ENCODE assay signal across 10 cellular contexts in the genomic region with DNA sequence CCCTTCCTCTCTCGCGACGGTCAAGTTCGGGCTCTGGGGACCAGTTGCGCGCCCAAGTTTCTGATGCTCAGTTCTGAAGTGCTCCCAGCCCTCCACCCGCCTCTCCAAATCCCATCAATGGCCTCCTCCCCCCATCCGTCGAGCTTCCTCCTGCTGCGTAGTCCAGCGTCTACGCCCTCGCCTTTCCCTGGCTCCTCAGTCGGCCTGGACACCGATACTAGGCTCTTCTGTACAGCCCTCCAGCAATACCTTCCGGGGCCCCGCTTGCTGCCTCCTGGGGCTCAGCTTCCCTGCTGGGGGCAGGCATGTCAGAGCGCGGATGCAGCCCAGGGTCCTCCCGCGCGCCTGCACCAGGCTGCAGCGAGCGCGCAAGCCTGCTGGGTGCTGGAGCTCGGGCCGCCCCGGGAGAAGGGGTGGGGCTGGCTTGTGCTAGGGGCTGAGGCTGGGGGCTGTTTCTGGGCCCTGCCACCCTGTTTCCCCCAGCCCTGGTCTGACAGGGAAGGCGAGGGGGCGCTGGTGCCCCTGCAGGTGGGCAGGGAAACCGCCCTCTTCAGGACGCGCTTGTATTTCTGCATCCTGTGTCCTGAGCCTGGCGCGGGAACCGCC.
DNase-seq lines count a peak whose midpoint lies in the region; ATAC-seq, FAIRE-seq and TF ChIP-seq lines count a peak whose summit lies in the region.
"Had no signal": no experiment of that assay in that cellular context is flagged by ENCODE, and none has a peak within 500 bp of the region (broad histone marks: within the 10 kb centered on the region; RNA-seq: fewer than 3 reads in every experiment).

No MANE protein-coding gene starts in this region.

- H3K4me3 ChIP-seq in AG04449 (ENCODE audit: low read depth, low read length) (peak overlapping the region; percentile 3; the same call in 1 of the 2 replicates), WERI-Rb-1 (ENCODE audit: low read depth, low read length) (peak overlapping the region; percentile 68), duodenal mucosa (ENCODE audit: low read depth in 1 of 2, low read length in 2 of 2) (peak overlapping the region; percentile 36 to 53), neuron (ENCODE audit: low read length) (peak overlapping the region; percentile 12), gastrocnemius medialis (peak overlapping the region in 2 of 4 donors; percentile 5 to 32)

- H3K9ac ChIP-seq in duodenal mucosa (ENCODE audit: low read depth in 1 of 2, low read length in 2 of 2) = no peak overlapping the region

- DNase-seq in AG04449 (ENCODE audit: low read depth, low spot score) (no peak), WERI-Rb-1 (peak; percentile 71), GM19239 (ENCODE audit: insufficient read length, low spot score) (no peak), gastrocnemius medialis (no peak), HEK293T (ENCODE audit: extremely low spot score) (no peak)
- no peak for DNase-seq in NK-92 treated with Interleukin-12 subunit alpha and Interleukin-12 subunit beta, amount 100 ng/mL, for 24 hours (lab: John Stamatoyannopoulos, UW)
- DNase-seq: left cardiac atrium had no signal

- H3K27me3 ChIP-seq in WERI-Rb-1 (ENCODE audit: insufficient read depth, low read depth, severe bottlenecking) (no peaks in the 10 kb centered on the region), duodenal mucosa (ENCODE audit: control insufficient read depth in 1 of 2, insufficient read depth in 2 of 2, low read length in 2 of 2) (peaks cover 3 to 25% of the 10 kb centered on the region in 2 donors), neuron (ENCODE audit: insufficient read depth, low read length) (peaks cover 36% of the 10 kb centered on the region), gastrocnemius medialis (peaks cover 0 to 12% (median 12%) of the 10 kb centered on the region in 3 donors)

- H2AFZ ChIP-seq in neuron (ENCODE audit: low read depth, low read length) = peak overlapping the region; percentile 42

- ATAC-seq in gastrocnemius medialis = no peak
- ATAC-seq: Panc1 had no signal

- CTCF ChIA-PET in AG04449 (lab: Yijun Ruan, JAX) = no interaction called here
- CTCF ChIA-PET in HEK293T (lab: Yijun Ruan, JAX) = no interaction called here

- POLR2A ChIA-PET in AG04449 (lab: Yijun Ruan, JAX) = no interaction called here
- POLR2A ChIA-PET in HEK293T (lab: Yijun Ruan, JAX) = no interaction called here

- H3K9me3 ChIP-seq in WERI-Rb-1 (ENCODE audit: severe bottlenecking) = no peaks in the 10 kb centered on the region
- H3K9me3 ChIP-seq in duodenal mucosa (ENCODE audit: control insufficient read depth in 1 of 2, low read length in 2 of 2) = no peaks in the 10 kb centered on the region
- no peaks in the 10 kb centered on the region for H3K9me3 ChIP-seq in neuron (ENCODE audit: low read length)
- H3K9me3 ChIP-seq in gastrocnemius medialis = no peaks in the 10 kb centered on the region

- no peaks in the 10 kb centered on the region for H3K4me1 ChIP-seq in duodenal mucosa (ENCODE audit: control insufficient read depth in 1 of 2, insufficient read depth in 2 of 2, low read length in 2 of 2)
- no peaks in the 10 kb centered on the region for H3K4me1 ChIP-seq in neuron (ENCODE audit: insufficient read depth, low read length)
- H3K4me1 ChIP-seq in gastrocnemius medialis = no peaks in the 10 kb centered on the region

- FAIRE-seq in GM19239 (lab: Jason Lieb, UNC) = no peak

- in situ Hi-C loops in gastrocnemius medialis (cut with MboI; ENCODE audit: low sequenced_read_pairs in 4 of 4) = no loop called here

- H3K36me3 ChIP-seq in WERI-Rb-1 (no peaks in the 10 kb centered on the region), duodenal mucosa (ENCODE audit: control insufficient read depth in 1 of 2, insufficient read depth in 2 of 2, low read length in 2 of 2) (no peaks in the 10 kb centered on the region), neuron (ENCODE audit: insufficient read depth, low read length) (no peaks in the 10 kb centered on the region), gastrocnemius medialis (no peaks in the 10 kb centered on the region)

- no peak overlapping the region; the same call in 1 of the 2 replicates for H3K27ac ChIP-seq in WERI-Rb-1
- H3K27ac ChIP-seq in duodenal mucosa (ENCODE audit: low read depth, low read length) = no peak overlapping the region
- H3K27ac ChIP-seq in gastrocnemius medialis = no peak overlapping the region

- TF ChIP-seq POLR2A in gastrocnemius medialis (IDR thresholded peaks at IDR 0.05) = no peak

- intact Hi-C loops in gastrocnemius medialis (cut with DNase I; ENCODE audit: low total_unique reads) = no loop called here

- TF ChIP-seq CTCF in AG04449 (IDR thresholded peaks at IDR 0.05; ENCODE audit: insufficient read depth, low read length, missing control alignments) (no peak), WERI-Rb-1 (IDR thresholded peaks at IDR 0.05; ENCODE audit: low read depth, low read length) (peak; percentile 72), gastrocnemius medialis (IDR thresholded peaks at IDR 0.05 in 4 of 5, conservative IDR thresholded peaks at IDR 0.05 in 1 of 5) (no peak)

TF ChIP-seq in HEK293T, 16 proteins besides CTCF, POLR2A, EP300 and RAD21:
- no peak for TF ChIP-seq HDGF (IDR thresholded peaks at IDR 0.05; ENCODE audit: borderline replicate concordance)
- TF ChIP-seq CTBP1 (IDR thresholded peaks at IDR 0.05; ENCODE audit: borderline replicate concordance) = no peak
- TF ChIP-seq ELF4 (IDR thresholded peaks at IDR 0.05) = no peak
- TF ChIP-seq SUZ12 (IDR thresholded peaks at IDR 0.05) = no peak
- TF ChIP-seq TARDBP (IDR thresholded peaks at IDR 0.05) = no peak
- no peak for TF ChIP-seq FOXM1 (IDR thresholded peaks at IDR 0.05; ENCODE audit: borderline replicate concordance)
- TF ChIP-seq FOXK2 (IDR thresholded peaks at IDR 0.05) = no peak
- no peak for TF ChIP-seq ZNF384 (IDR thresholded peaks at IDR 0.05)
- TF ChIP-seq, protein P1, sequence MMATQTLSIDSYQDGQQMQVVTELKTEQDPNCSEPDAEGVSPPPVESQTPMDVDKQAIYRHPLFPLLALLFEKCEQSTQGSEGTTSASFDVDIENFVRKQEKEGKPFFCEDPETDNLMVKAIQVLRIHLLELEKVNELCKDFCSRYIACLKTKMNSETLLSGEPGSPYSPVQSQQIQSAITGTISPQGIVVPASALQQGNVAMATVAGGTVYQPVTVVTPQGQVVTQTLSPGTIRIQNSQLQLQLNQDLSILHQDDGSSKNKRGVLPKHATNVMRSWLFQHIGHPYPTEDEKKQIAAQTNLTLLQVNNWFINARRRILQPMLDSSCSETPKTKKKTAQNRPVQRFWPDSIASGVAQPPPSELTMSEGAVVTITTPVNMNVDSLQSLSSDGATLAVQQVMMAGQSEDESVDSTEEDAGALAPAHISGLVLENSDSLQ (IDR thresholded peaks at IDR 0.05) = no peak
- TF ChIP-seq LEF1 (IDR thresholded peaks at IDR 0.05; ENCODE audit: borderline replicate concordance) = no peak
- TF ChIP-seq FOXA1 (IDR thresholded peaks at IDR 0.05) = no peak
- TF ChIP-seq BHLHE40 (IDR thresholded peaks at IDR 0.05; ENCODE audit: borderline replicate concordance) = no peak
- TF ChIP-seq SP1 (IDR thresholded peaks at IDR 0.05) = no peak
